Comparison of ENCODE assay signal across 10 cellular contexts in genomic region chr15:90762109-90762508, GRCh38. TPM values are rescaled to one million over a fixed set of nuclear protein-coding genes. Genes with fewer than 3 reads are reported as not detected.
DNase-seq lines count a peak whose midpoint lies in the region; ATAC-seq and TF ChIP-seq lines count a peak whose summit lies in the region.
"Had no signal": no experiment of that assay in that cellular context is flagged by ENCODE, and none has a peak within 500 bp of the region (broad histone marks: within the 10 kb centered on the region; RNA-seq: fewer than 3 reads in every experiment).

No MANE protein-coding gene starts in this region.

- H3K27me3 Mint-ChIP-seq in GM23338 (ENCODE audit: insufficient read depth, low read depth, poor library complexity) = no peaks in the 10 kb centered on the region
- H3K27me3 Mint-ChIP-seq in WTC11 (ENCODE audit: low read depth) = no peaks in the 10 kb centered on the region
- H3K27me3 Mint-ChIP-seq in CD4-positive, alpha-beta memory T cell = no peaks in the 10 kb centered on the region

- TF ChIP-seq EP300 in sigmoid colon (IDR thresholded peaks at IDR 0.05) = peak in 3 of 4 donors; percentile 13 to 70 (median 50)

- peak overlapping the region; percentile 50 for H3K27ac Mint-ChIP-seq in GM23338
- peak overlapping the region; percentile 76 for H3K27ac Mint-ChIP-seq in WTC11
- H3K27ac Mint-ChIP-seq in CD4-positive, alpha-beta memory T cell = peak overlapping the region in 1 of 7 donors; percentile 34

- H3K79me2 ChIP-seq in GM23338 (replicated peaks; ENCODE audit: insufficient read depth) = no peaks in the 10 kb centered on the region

- H3K36me3 Mint-ChIP-seq in GM23338 (ENCODE audit: low read depth) = peaks cover 55% of the 10 kb centered on the region
- peaks cover 36% of the 10 kb centered on the region for H3K36me3 Mint-ChIP-seq in WTC11
- H3K36me3 Mint-ChIP-seq in CD4-positive, alpha-beta memory T cell = peaks cover 22 to 32% of the 10 kb centered on the region in 2 donors

- no peaks in the 10 kb centered on the region for H3K9me3 ChIP-seq in heart right ventricle
- H3K9me3 ChIP-seq in sigmoid colon = no peaks in the 10 kb centered on the region
- H3K9me3 ChIP-seq in CD4-positive, alpha-beta memory T cell (ENCODE audit: control insufficient read depth in 1 of 2, low read length in 2 of 2) = no peaks in the 10 kb centered on the region

- no peaks in the 10 kb centered on the region for H3F3A ChIP-seq in GM23338 (replicated peaks; ENCODE audit: low read depth)

- 56 to 60% methylated on average over 6 of the region's 6 CpGs for WGBS in heart right ventricle, 2 donors
- 89 to 90% methylated on average over 6 of the region's 6 CpGs for WGBS in sigmoid colon, 2 donors

- POLR2A ChIA-PET in WTC11 (lab: Charles Lee) = no interaction called here
- POLR2A ChIA-PET in CD4-positive, alpha-beta memory T cell (lab: Charles Lee; ENCODE audit: partially characterized antibody) = no interaction called here

- CTCF ChIA-PET in WTC11 (lab: Charles Lee) = interaction anchor here (1.5 to 1.9 kb wide), 4 partner anchors 114 to 442 kb away, joined by 3 to 9 read pairs (median 6); no protein-coding TSS in a partner anchor
- CTCF ChIA-PET in CD4-positive, alpha-beta memory T cell (lab: Charles Lee; ENCODE audit: partially characterized antibody) = interaction anchor here (2.0 kb wide), 1 partner anchor 124 kb away, joined by 10 read pairs; no protein-coding TSS in a partner anchor

- no peak for TF ChIP-seq POLR2A in sigmoid colon (IDR thresholded peaks at IDR 0.05)

- TF ChIP-seq CTCF in GM23338 (conservative IDR thresholded peaks at IDR 0.05; ENCODE audit: low read depth in 2 of 2) (no peak), WTC11 (IDR thresholded peaks at IDR 0.05) (no peak), heart right ventricle (IDR thresholded peaks at IDR 0.05) (no peak), sigmoid colon (IDR thresholded peaks at IDR 0.05) (no peak)

- H3K27ac ChIP-seq in GM23338 (ENCODE audit: low read depth) (peak overlapping the region; percentile 53; the same call in 1 of the 2 replicates), heart right ventricle (peak overlapping the region; percentile 68 to 83 (median 72)), sigmoid colon (peak overlapping the region in 2 of 4 donors; percentile 20 to 44)
- no peak overlapping the region for H3K27ac ChIP-seq in CD4-positive, alpha-beta memory T cell (ENCODE audit: low read depth, low read length)

- H3K27me3 ChIP-seq in GM23338 (ENCODE audit: insufficient read depth) (no peaks in the 10 kb centered on the region), heart right ventricle (no peaks in the 10 kb centered on the region), sigmoid colon (no peaks in the 10 kb centered on the region)
- H3K27me3 ChIP-seq in CD4-positive, alpha-beta memory T cell (ENCODE audit: insufficient read depth, low read length) = no peaks in the 10 kb centered on the region

- ATAC-seq in GM23338 = peak; percentile 67
- peak; percentile 47 for ATAC-seq in WTC11
- peak; percentile 72 to 99 (median 93) for ATAC-seq in heart right ventricle
- no peak for ATAC-seq in GM21825 (IDR thresholded peaks at IDR 0.05; ENCODE audit: unreplicated experiment)
- ATAC-seq in GM21619 (IDR thresholded peaks at IDR 0.05; ENCODE audit: unreplicated experiment) = no peak

- H3K4me3 Mint-ChIP-seq in GM23338 = peak overlapping the region; percentile 8; the same call in 1 of the 3 replicates
- H3K4me3 Mint-ChIP-seq in WTC11 = no peak overlapping the region
- no peak overlapping the region for H3K4me3 Mint-ChIP-seq in CD4-positive, alpha-beta memory T cell

- H3K4me1 ChIP-seq in GM23338 (ENCODE audit: insufficient read depth) (peaks cover 10% of the 10 kb centered on the region; the same call in 1 of the 2 replicates), heart right ventricle (peaks cover 0 to 55% (median 25%) of the 10 kb centered on the region in 9 donors), sigmoid colon (no peaks in the 10 kb centered on the region)
- H3K4me1 ChIP-seq in CD4-positive, alpha-beta memory T cell (ENCODE audit: insufficient read depth, low read length) = no peaks in the 10 kb centered on the region

- DNase-seq in GM23338 (ENCODE audit: low spot score) = peak; percentile 4
- DNase-seq in WTC11 (ENCODE audit: low spot score) = peak; percentile 12
- peak; percentile 43 to 57 for DNase-seq in heart right ventricle
- peak; percentile 79 for DNase-seq in sigmoid colon
- DNase-seq in CD4-positive, alpha-beta memory T cell = no peak
- no peak for DNase-seq in NCI-H446 (lab: John Stamatoyannopoulos, UW)
- DNase-seq: kidney, NCI-H146 had no signal

- intact Hi-C loops in heart right ventricle (cut with DNase I) (loop anchor here in 1 of 10 donors (10.0 kb wide), 1 partner anchor 103 kb away; the partner anchor contains the start of gene FURIN), sigmoid colon (cut with DNase I) (no loop called here)
- intact Hi-C loops in CD4-positive, alpha-beta memory T cell (cut with micrococcal nuclease) = no loop called here

- no peak overlapping the region for H3K4me2 ChIP-seq in GM23338

- no peaks in the 10 kb centered on the region for H3K9me2 ChIP-seq in GM23338 (ENCODE audit: insufficient read depth)

- no peaks in the 10 kb centered on the region; the same call in 1 of the 2 replicates for H4K20me1 ChIP-seq in GM23338 (replicated peaks; ENCODE audit: insufficient read depth)

- H3K4me3 ChIP-seq in GM23338 = no peak overlapping the region
- H3K4me3 ChIP-seq in heart right ventricle = peak overlapping the region in 4 of 10 donors; percentile 3 to 22 (median 11)
- no peak overlapping the region for H3K4me3 ChIP-seq in sigmoid colon
- H3K4me3 ChIP-seq in CD4-positive, alpha-beta memory T cell (ENCODE audit: low read length in 2 of 2) = no peak overlapping the region

- H3K9me3 Mint-ChIP-seq in GM23338 = no peaks in the 10 kb centered on the region
- no peaks in the 10 kb centered on the region for H3K9me3 Mint-ChIP-seq in WTC11
- H3K9me3 Mint-ChIP-seq in CD4-positive, alpha-beta memory T cell = no peaks in the 10 kb centered on the region

- H3K36me3 ChIP-seq in GM23338 (ENCODE audit: insufficient read depth) = peaks cover 32% of the 10 kb centered on the region; the same call in 1 of the 2 replicates
- no peaks in the 10 kb centered on the region for H3K36me3 ChIP-seq in heart right ventricle
- no peaks in the 10 kb centered on the region for H3K36me3 ChIP-seq in sigmoid colon
- no peaks in the 10 kb centered on the region for H3K36me3 ChIP-seq in CD4-positive, alpha-beta memory T cell (ENCODE audit: insufficient read depth, low read length)

- H3K4me1 Mint-ChIP-seq in GM23338 (peaks cover 36% of the 10 kb centered on the region), WTC11 (peaks cover 32% of the 10 kb centered on the region)
- peaks cover 0 to 5% (median 0%) of the 10 kb centered on the region in 4 donors for H3K4me1 Mint-ChIP-seq in CD4-positive, alpha-beta memory T cell

- H2AFZ ChIP-seq in GM23338 = no peak overlapping the region

TF ChIP-seq in GM23338, 12 proteins besides CTCF, POLR2A, EP300 and RAD21 (continues in another document):
- TF ChIP-seq CREB1 (CRISPR knock-in tag; IDR thresholded peaks at IDR 0.05; ENCODE audit: low read depth) = no peak
- no peak for TF ChIP-seq EZH2 (IDR thresholded peaks at IDR 0.05; ENCODE audit: low read depth, unreplicated experiment)
- no peak for TF ChIP-seq NANOG (IDR thresholded peaks at IDR 0.05; ENCODE audit: borderline replicate concordance)
- TF ChIP-seq EZH2phosphoT487 (IDR thresholded peaks at IDR 0.05; ENCODE audit: unreplicated experiment) = no peak
- TF ChIP-seq STAT1 (IDR thresholded peaks at IDR 0.05; ENCODE audit: unreplicated experiment) = no peak
- no peak for TF ChIP-seq POLR2AphosphoS5 (IDR thresholded peaks at IDR 0.05; ENCODE audit: low read depth)

TF ChIP-seq in WTC11, 78 proteins besides CTCF, POLR2A, EP300 and RAD21:
- peak; percentile 84 for TF ChIP-seq ZNF317 (CRISPR knock-in tag; IDR thresholded peaks at IDR 0.05; ENCODE audit: borderline replicate concordance, low read depth)
- no peak for TF ChIP-seq ZNF121 (CRISPR knock-in tag; IDR thresholded peaks at IDR 0.05)

RNA-seq across cellular contexts. Expression of gene BLM, which starts 45.0 kb away (rescaled TPM):
- total RNA-seq in GM23338 (2014; rRNA removed; shearing (Covaris generic)) = 43.1 and 46.0 TPM in 2 replicates
- polyA plus RNA-seq in GM23338 (2016; fragmentation: Nextera tagmentation; extraction: Ambion mirVana) (43.3 and 43.9 TPM in 2 replicates), heart right ventricle (10 to 100 TPM in 1 of 2 donors, 1 to 10 TPM in 1; 5.8 to 15.4 TPM), sigmoid colon (1 to 10 TPM in 2 of 3 donors, under 1 TPM in 1; 0.60 to 6.2 (median 3.0) TPM)
- total RNA-seq in WTC11 (2021) (29.9 to 40.5 TPM (median 34.8 TPM) in 3 replicates), heart right ventricle (10 to 100 TPM in 4 of 10 donors, 1 to 10 TPM in 6; 3.5 to 35.0 (median 7.9) TPM), sigmoid colon (under 1 TPM in 3 of 4 donors, not detected in 1; 0.54 to 0.99 (median 0.71) TPM)
- 1 to 10 TPM; 6.5 to 8.9 TPM for total RNA-seq in CD4-positive, alpha-beta memory T cell
- 1 to 10 TPM; 1.2 to 5.5 TPM for polyA plus RNA-seq in CD4-positive, alpha-beta memory T cell

Comparison
In these comparisons a context has a peak if more than half of its experiments do, and no peak if none do; other contexts are left out.
1. ATAC-seq: peak in GM23338 (single experiment), WTC11 (single experiment) and heart right ventricle (8 of 8); none in GM21825 (single experiment) and GM21619 (single experiment).
2. DNase-seq: peak in GM23338 (single experiment), WTC11 (single experiment), heart right ventricle (2 of 2) and sigmoid colon (single experiment); none in CD4-positive, alpha-beta memory T cell (0 of 5) and NCI-H446 (0 of 2).